In the genomic region with DNA sequence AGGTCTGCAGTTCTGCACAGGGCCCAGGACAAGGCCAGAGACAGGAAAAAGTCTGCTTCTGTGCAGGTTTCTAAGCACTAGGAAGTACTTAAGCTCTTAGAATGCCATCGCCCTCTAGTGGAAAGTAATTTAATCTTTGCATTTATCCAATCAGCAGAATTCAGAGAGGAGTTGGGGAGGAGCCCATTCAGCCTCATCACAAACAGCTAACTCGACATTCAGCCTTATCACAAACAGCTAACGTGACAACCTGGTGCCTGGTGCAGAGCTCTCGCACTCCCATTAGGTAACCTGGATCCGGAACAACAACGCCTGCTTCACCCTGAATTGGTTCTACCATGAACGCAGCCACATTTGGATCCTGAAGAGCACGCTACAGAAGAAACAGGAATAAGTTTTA, we compare ENCODE assay signal across 8 cellular contexts. TPM values are rescaled to one million over a fixed set of nuclear protein-coding genes. Genes with fewer than 3 reads are reported as not detected.
DNase-seq lines count a peak whose midpoint lies in the region; ATAC-seq and TF ChIP-seq lines count a peak whose summit lies in the region.

No MANE protein-coding gene starts in this region.

- no peak overlapping the region for H3K4me3 ChIP-seq in fibroblast of villous mesenchyme (ENCODE audit: low read depth, low read length)

- H3K4me3 Mint-ChIP-seq in activated CD4-positive, alpha-beta T cell treated with anti-CD3 and anti-CD28 coated beads, Interleukin-2, amount 10 ng/mL, durations not matched to agents 24 days and 14 days, result no peak overlapping the region

- H3K9me3 Mint-ChIP-seq in activated CD4-positive, alpha-beta T cell treated with anti-CD3 and anti-CD28 coated beads, Interleukin-2, amount 10 ng/mL, durations not matched to agents 24 days and 14 days, result no peaks in the 10 kb centered on the region

- DNase-seq in DMS114 treated with DMSO at 0.1 percent for 48 hours (lab: John Stamatoyannopoulos, UW; ENCODE audit: unreplicated experiment) (peak; percentile 82), NCI-H446 treated with DMSO at 0.1 percent for 48 hours (lab: John Stamatoyannopoulos, UW) (peak; percentile 21), fibroblast of villous mesenchyme (ENCODE audit: low read depth) (peak; percentile 85), occipital lobe (lab: John Stamatoyannopoulos, UW) (peak; percentile 4), NCI-H187 treated with DMSO at 0.1 percent for 48 hours (lab: John Stamatoyannopoulos, UW) (no peak)
- DNase-seq in activated CD4-positive, alpha-beta T cell treated with anti-CD3 and anti-CD28 coated beads, Interleukin-2, amount 10 ng/mL, durations not matched to agents 24 days and 14 days, result peak; percentile 83

- H3K27me3 Mint-ChIP-seq in activated CD4-positive, alpha-beta T cell treated with anti-CD3 and anti-CD28 coated beads, Interleukin-2, amount 10 ng/mL, durations not matched to agents 24 days and 14 days, result no peaks in the 10 kb centered on the region

- peaks cover 38% of the 10 kb centered on the region for H3K36me3 Mint-ChIP-seq in activated CD4-positive, alpha-beta T cell treated with anti-CD3 and anti-CD28 coated beads, Interleukin-2, amount 10 ng/mL, durations not matched to agents 24 days and 14 days (ENCODE audit: low read depth)

- H3K27ac Mint-ChIP-seq in activated CD4-positive, alpha-beta T cell treated with anti-CD3 and anti-CD28 coated beads, Interleukin-2, amount 10 ng/mL, durations not matched to agents 24 days and 14 days, result no peak overlapping the region

- H3K4me1 Mint-ChIP-seq in activated CD4-positive, alpha-beta T cell treated with anti-CD3 and anti-CD28 coated beads, Interleukin-2, amount 10 ng/mL, durations not matched to agents 24 days and 14 days, result peaks cover 8% of the 10 kb centered on the region

- TF ChIP-seq CTCF in fibroblast of villous mesenchyme (IDR thresholded peaks at IDR 0.05; ENCODE audit: insufficient read depth, low read depth, low read length), result peak; percentile 65

- intact Hi-C loops in activated CD4-positive, alpha-beta T cell treated with anti-CD3 and anti-CD28 coated beads, Interleukin-2, amount 10 ng/mL, durations not matched to agents 24 days and 14 days (cut with micrococcal nuclease), result loop anchor here (1.0 kb wide), 1 partner anchor 409 kb away; no protein-coding TSS in a partner anchor

- ATAC-seq in GM19397 (IDR thresholded peaks at IDR 0.05; ENCODE audit: unreplicated experiment) (peak; percentile 83), HG03442 (IDR thresholded peaks at IDR 0.05; ENCODE audit: unreplicated experiment) (peak; percentile 55)

RNA-seq across cellular contexts. Expression of a gene that starts 15.2 kb away (rescaled TPM):
- total RNA-seq in activated CD4-positive, alpha-beta T cell treated with anti-CD3 and anti-CD28 coated beads, Interleukin-2, amount 10 ng/mL, durations not matched to agents 24 days and 14 days, result 40.2 and 41.0 TPM in 2 replicates
- total RNA-seq in fibroblast of villous mesenchyme (164 and 224 TPM in 2 replicates), occipital lobe (143 TPM)

RNA-seq across cellular contexts. Expression of a gene that starts 46.3 kb away (rescaled TPM):
- total RNA-seq in activated CD4-positive, alpha-beta T cell treated with anti-CD3 and anti-CD28 coated beads, Interleukin-2, amount 10 ng/mL, durations not matched to agents 24 days and 14 days, result not detected in 2 replicates
- total RNA-seq in fibroblast of villous mesenchyme (not detected in 2 replicates), occipital lobe (0.47 TPM)

RNA-seq across cellular contexts. Expression of a gene that starts 58.1 kb away (rescaled TPM):
- 8.1 and 8.6 TPM in 2 replicates for total RNA-seq in activated CD4-positive, alpha-beta T cell treated with anti-CD3 and anti-CD28 coated beads, Interleukin-2, amount 10 ng/mL, durations not matched to agents 24 days and 14 days
- 9.7 and 12.5 TPM in 2 replicates for total RNA-seq in fibroblast of villous mesenchyme
- total RNA-seq in occipital lobe, result 9.7 TPM
